ENCODE assay signal across 16 cellular contexts in the genomic region with DNA sequence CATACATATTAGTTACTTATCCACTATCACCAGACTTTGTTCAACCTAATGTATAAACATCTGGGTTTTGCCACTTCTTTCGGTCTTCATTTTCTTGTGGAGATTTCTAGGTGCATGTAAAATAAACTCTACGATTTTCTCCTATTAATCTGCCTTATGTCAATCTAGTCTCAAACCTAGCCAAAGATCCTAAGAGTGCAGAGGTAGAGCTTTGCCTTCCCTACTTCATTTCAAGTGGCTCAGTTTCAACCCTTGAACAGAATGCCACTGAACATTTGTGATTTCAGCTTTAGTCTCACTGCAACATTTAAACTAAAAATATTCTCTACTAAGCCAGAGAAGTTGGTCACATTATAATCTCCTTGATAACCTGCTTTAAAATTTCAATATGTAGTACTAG.
DNase-seq lines count a peak whose midpoint lies in the region; ATAC-seq and TF ChIP-seq lines count a peak whose summit lies in the region.
"Had no signal": no experiment of that assay in that cellular context is flagged by ENCODE, and none has a peak within 500 bp of the region (broad histone marks: within the 10 kb centered on the region; RNA-seq: fewer than 3 reads in every experiment).

No MANE protein-coding gene starts in this region.

- peak overlapping the region; percentile 70 for H2AFZ ChIP-seq in ACC112 (ENCODE audit: low read length, unreplicated experiment)

- H3K4me3 Mint-ChIP-seq in WTC11 (no peak overlapping the region), osteocyte (ENCODE audit: unreplicated experiment) (peak overlapping the region; percentile 8)
- H3K4me3 Mint-ChIP-seq: IgD-negative memory B cell had no signal

- TF ChIP-seq CTCF in WTC11 (IDR thresholded peaks at IDR 0.05) (no peak), dorsolateral prefrontal cortex (IDR thresholded peaks at IDR 0.05 in 54 of 56, conservative IDR thresholded peaks at IDR 0.05 in 2 of 56; ENCODE audit: low read depth in 1 of 56, partially characterized antibody in 56 of 56) (no peak), osteocyte (IDR thresholded peaks at IDR 0.05) (no peak)

- ATAC-seq in WTC11 (no peak), GM21529 (IDR thresholded peaks at IDR 0.05; ENCODE audit: unreplicated experiment) (no peak), HG03378 (IDR thresholded peaks at IDR 0.05; ENCODE audit: unreplicated experiment) (no peak), GM18520 (IDR thresholded peaks at IDR 0.05; ENCODE audit: unreplicated experiment) (no peak), HG03432 (IDR thresholded peaks at IDR 0.05; ENCODE audit: unreplicated experiment) (no peak)

- intact Hi-C loops in dorsolateral prefrontal cortex (cut with DNase I) = loop anchor here in 1 of 2 donors (5.0 kb wide), 1 partner anchor 92 kb away; a partner anchor contains a TSS

- CTCF ChIA-PET in WTC11 (lab: Charles Lee) = no interaction called here

- H3K27me3 ChIP-seq in ACC112 (ENCODE audit: insufficient read depth, low read length) = no peaks in the 10 kb centered on the region
- H3K27me3 ChIP-seq in dorsolateral prefrontal cortex = no peaks in the 10 kb centered on the region

- H3K36me3 Mint-ChIP-seq in WTC11 (no peaks in the 10 kb centered on the region), osteocyte (ENCODE audit: unreplicated experiment) (peaks cover 8% of the 10 kb centered on the region)
- H3K36me3 Mint-ChIP-seq: IgD-negative memory B cell had no signal

- H3K79me2 ChIP-seq in ACC112 (ENCODE audit: control insufficient read depth, insufficient read depth, low read length, unreplicated experiment) = no peaks in the 10 kb centered on the region

- H3K27ac ChIP-seq in ACC112 (ENCODE audit: low read depth, low read length) = no peak overlapping the region
- peak overlapping the region; percentile 6 to 98 (median 93) for H3K27ac ChIP-seq in dorsolateral prefrontal cortex

- H3K4me1 Mint-ChIP-seq in WTC11 (peaks cover 41% of the 10 kb centered on the region), osteocyte (ENCODE audit: unreplicated experiment) (peaks cover 65% of the 10 kb centered on the region)
- H3K4me1 Mint-ChIP-seq: IgD-negative memory B cell had no signal

- 0 out of 2 replicates have a peak overlapping the region, but pooled peaks have one; percentile 13 for H3K27ac Mint-ChIP-seq in WTC11
- peak overlapping the region; percentile 90 for H3K27ac Mint-ChIP-seq in osteocyte (ENCODE audit: unreplicated experiment)
- H3K27ac Mint-ChIP-seq: IgD-negative memory B cell had no signal

- POLR2A ChIA-PET in WTC11 (lab: Charles Lee) = no interaction called here

- DNase-seq in WTC11 (ENCODE audit: low spot score) (no peak), dorsolateral prefrontal cortex (no peak), osteocyte (ENCODE audit: extremely low spot score, unreplicated experiment) (no peak)
- DNase-seq: GF-D8, Kasumi-1, MM.1S, NCI-H1105 treated with DMSO at 0.1 percent for 48 hours, NCI-H187, NCI-H446, Right ventricle myocardium superior had no signal

- no peaks in the 10 kb centered on the region for H3K9me3 Mint-ChIP-seq in WTC11
- no peaks in the 10 kb centered on the region for H3K9me3 Mint-ChIP-seq in osteocyte (ENCODE audit: unreplicated experiment)

- H3K36me3 ChIP-seq in ACC112 (ENCODE audit: insufficient read depth, low read length) = no peaks in the 10 kb centered on the region

- H3K4me3 ChIP-seq in ACC112 (ENCODE audit: low read depth, low read length) = no peak overlapping the region
- peak overlapping the region in 5 of 59 donors; percentile 1 to 20 (median 6) for H3K4me3 ChIP-seq in dorsolateral prefrontal cortex

- H3K4me1 ChIP-seq in ACC112 (ENCODE audit: control insufficient read depth, insufficient read depth, low read length, unreplicated experiment) = peaks cover 34% of the 10 kb centered on the region

- H3K27me3 Mint-ChIP-seq in WTC11 (ENCODE audit: low read depth) = no peaks in the 10 kb centered on the region
- no peaks in the 10 kb centered on the region for H3K27me3 Mint-ChIP-seq in osteocyte (ENCODE audit: unreplicated experiment)
- H3K27me3 Mint-ChIP-seq: IgD-negative memory B cell had no signal

TF ChIP-seq in WTC11, 78 proteins besides CTCF, POLR2A, EP300 and RAD21:
- TF ChIP-seq, protein P1, sequence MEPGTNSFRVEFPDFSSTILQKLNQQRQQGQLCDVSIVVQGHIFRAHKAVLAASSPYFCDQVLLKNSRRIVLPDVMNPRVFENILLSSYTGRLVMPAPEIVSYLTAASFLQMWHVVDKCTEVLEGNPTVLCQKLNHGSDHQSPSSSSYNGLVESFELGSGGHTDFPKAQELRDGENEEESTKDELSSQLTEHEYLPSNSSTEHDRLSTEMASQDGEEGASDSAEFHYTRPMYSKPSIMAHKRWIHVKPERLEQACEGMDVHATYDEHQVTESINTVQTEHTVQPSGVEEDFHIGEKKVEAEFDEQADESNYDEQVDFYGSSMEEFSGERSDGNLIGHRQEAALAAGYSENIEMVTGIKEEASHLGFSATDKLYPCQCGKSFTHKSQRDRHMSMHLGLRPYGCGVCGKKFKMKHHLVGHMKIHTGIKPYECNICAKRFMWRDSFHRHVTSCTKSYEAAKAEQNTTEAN (CRISPR knock-in tag; IDR thresholded peaks at IDR 0.05) = no peak
- TF ChIP-seq CREM (CRISPR knock-in tag; IDR thresholded peaks at IDR 0.05) (no peak), NR3C1 (CRISPR knock-in tag; conservative IDR thresholded peaks at IDR 0.05; ENCODE audit: low read depth) (no peak), ELF4 (CRISPR knock-in tag; IDR thresholded peaks at IDR 0.05; ENCODE audit: low read depth) (no peak), TEAD4 (CRISPR knock-in tag; IDR thresholded peaks at IDR 0.05) (no peak), ZNF671 (CRISPR knock-in tag; IDR thresholded peaks at IDR 0.05) (no peak)
- TF ChIP-seq, protein P2, sequence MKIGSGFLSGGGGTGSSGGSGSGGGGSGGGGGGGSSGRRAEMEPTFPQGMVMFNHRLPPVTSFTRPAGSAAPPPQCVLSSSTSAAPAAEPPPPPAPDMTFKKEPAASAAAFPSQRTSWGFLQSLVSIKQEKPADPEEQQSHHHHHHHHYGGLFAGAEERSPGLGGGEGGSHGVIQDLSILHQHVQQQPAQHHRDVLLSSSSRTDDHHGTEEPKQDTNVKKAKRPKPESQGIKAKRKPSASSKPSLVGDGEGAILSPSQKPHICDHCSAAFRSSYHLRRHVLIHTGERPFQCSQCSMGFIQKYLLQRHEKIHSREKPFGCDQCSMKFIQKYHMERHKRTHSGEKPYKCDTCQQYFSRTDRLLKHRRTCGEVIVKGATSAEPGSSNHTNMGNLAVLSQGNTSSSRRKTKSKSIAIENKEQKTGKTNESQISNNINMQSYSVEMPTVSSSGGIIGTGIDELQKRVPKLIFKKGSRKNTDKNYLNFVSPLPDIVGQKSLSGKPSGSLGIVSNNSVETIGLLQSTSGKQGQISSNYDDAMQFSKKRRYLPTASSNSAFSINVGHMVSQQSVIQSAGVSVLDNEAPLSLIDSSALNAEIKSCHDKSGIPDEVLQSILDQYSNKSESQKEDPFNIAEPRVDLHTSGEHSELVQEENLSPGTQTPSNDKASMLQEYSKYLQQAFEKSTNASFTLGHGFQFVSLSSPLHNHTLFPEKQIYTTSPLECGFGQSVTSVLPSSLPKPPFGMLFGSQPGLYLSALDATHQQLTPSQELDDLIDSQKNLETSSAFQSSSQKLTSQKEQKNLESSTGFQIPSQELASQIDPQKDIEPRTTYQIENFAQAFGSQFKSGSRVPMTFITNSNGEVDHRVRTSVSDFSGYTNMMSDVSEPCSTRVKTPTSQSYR (CRISPR knock-in tag; IDR thresholded peaks at IDR 0.05) = no peak
- TF ChIP-seq, protein P3, sequence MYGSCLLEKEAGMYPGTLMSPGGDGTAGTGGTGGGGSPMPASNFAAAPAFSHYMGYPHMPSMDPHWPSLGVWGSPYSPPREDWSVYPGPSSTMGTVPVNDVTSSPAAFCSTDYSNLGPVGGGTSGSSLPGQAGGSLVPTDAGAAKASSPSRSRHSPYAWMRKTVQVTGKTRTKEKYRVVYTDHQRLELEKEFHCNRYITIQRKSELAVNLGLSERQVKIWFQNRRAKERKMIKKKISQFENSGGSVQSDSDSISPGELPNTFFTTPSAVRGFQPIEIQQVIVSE (CRISPR knock-in tag; IDR thresholded peaks at IDR 0.05; ENCODE audit: borderline replicate concordance) = no peak
- TF ChIP-seq, protein P4, sequence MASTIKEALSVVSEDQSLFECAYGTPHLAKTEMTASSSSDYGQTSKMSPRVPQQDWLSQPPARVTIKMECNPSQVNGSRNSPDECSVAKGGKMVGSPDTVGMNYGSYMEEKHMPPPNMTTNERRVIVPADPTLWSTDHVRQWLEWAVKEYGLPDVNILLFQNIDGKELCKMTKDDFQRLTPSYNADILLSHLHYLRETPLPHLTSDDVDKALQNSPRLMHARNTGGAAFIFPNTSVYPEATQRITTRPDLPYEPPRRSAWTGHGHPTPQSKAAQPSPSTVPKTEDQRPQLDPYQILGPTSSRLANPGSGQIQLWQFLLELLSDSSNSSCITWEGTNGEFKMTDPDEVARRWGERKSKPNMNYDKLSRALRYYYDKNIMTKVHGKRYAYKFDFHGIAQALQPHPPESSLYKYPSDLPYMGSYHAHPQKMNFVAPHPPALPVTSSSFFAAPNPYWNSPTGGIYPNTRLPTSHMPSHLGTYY (CRISPR knock-in tag; IDR thresholded peaks at IDR 0.05) = no peak
TF ChIP-seq in WTC11: peak in this region for 0.
